Comparison of ENCODE assay signal across 9 cellular contexts in the genomic region with DNA sequence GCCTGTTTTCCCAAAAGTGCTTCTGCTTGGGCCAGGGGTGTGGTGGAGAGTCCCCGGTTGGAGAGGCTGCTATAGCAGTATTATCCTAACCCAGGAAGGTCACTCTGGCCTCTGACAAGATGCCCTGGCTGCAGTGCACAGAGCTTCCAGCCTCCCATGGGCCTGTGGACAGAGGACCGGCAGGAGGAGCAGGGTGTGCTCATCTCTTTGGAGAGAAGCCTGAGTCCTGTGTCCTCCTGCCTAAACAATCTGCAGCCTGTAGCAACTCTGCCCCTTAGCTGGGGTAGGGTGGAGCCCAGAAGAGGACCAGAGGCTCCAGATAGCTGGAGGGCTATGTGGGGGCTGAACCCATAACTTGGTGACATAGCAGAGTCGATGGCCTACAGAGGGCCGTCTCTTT.
A peak's percentile ranks its signal among the peaks of the same experiment; 100 is the strongest.
DNase-seq lines count a peak whose midpoint lies in the region; ATAC-seq and TF ChIP-seq lines count a peak whose summit lies in the region.
"Had no signal": no experiment of that assay in that cellular context is flagged by ENCODE, and none has a peak within 500 bp of the region (broad histone marks: within the 10 kb centered on the region; RNA-seq: fewer than 3 reads in every experiment).

No MANE protein-coding gene starts in this region.

- no peak overlapping the region for H2AFZ ChIP-seq in mammary epithelial cell (ENCODE audit: low read depth, low read length)

- H3K27ac ChIP-seq in mammary epithelial cell (ENCODE audit: insufficient read depth, low read depth, low read length) (no peak overlapping the region), cingulate gyrus (ENCODE audit: low read depth, low read length) (peak overlapping the region; percentile 42), muscle layer of duodenum (ENCODE audit: low read length) (peak overlapping the region; percentile 18), vagina (peak overlapping the region; percentile 65)
- H3K27ac ChIP-seq: KMS-11 had no signal

- no peak for ATAC-seq in GM19395 (IDR thresholded peaks at IDR 0.05; ENCODE audit: unreplicated experiment)

- no peaks in the 10 kb centered on the region for H3K9me3 Mint-ChIP-seq in MCF 10A (ENCODE audit: unreplicated experiment)

- H3K9ac ChIP-seq in mammary epithelial cell (ENCODE audit: insufficient read depth, low read length), result no peak overlapping the region
- H3K9ac ChIP-seq: KMS-11 had no signal

- H4K20me1 ChIP-seq in mammary epithelial cell (ENCODE audit: insufficient read depth, low read length), result peaks cover 6% of the 10 kb centered on the region

- TF ChIP-seq CTCF in MCF 10A (IDR thresholded peaks at IDR 0.05; ENCODE audit: unreplicated experiment), result no peak
- TF ChIP-seq CTCF in mammary epithelial cell (conservative IDR thresholded peaks at IDR 0.05 in 1 of 2, IDR thresholded peaks at IDR 0.05 in 1 of 2; ENCODE audit: extremely low read depth in 1 of 2, insufficient read depth in 1 of 2, low read depth in 1 of 2, low read length in 2 of 2), result no peak
- no peak for TF ChIP-seq CTCF in vagina (IDR thresholded peaks at IDR 0.05)

- dilution Hi-C loops in mammary epithelial cell (cut with HindIII; ENCODE audit: low sequenced_read_pairs), result no loop called here

- CTCF ChIA-PET in MCF 10A (lab: Yijun Ruan, JAX) (interaction anchor here (1.0 to 1.2 kb wide), 2 partner anchors 12 to 106 kb away, joined by 3 read pairs; no protein-coding TSS in a partner anchor), mammary epithelial cell (lab: Charles Lee; ENCODE audit: low non-redundant PET) (no interaction called here)

- DNase-seq in MCF 10A (ENCODE audit: unreplicated experiment) (no peak), mammary epithelial cell (no peak), vagina (ENCODE audit: extremely low spot score in 2 of 2) (no peak), NCI-H2081 (lab: John Stamatoyannopoulos, UW) (no peak)
- DNase-seq in stimulated activated naive CD4-positive, alpha-beta T cell (lab: John Stamatoyannopoulos, UW), result no peak

- H3K4me3 ChIP-seq in mammary epithelial cell (replicated peaks in 1 of 3; ENCODE audit: insufficient read depth in 1 of 3, low read depth in 2 of 3, low read length in 3 of 3) (no peak overlapping the region), muscle layer of duodenum (ENCODE audit: low read depth in 1 of 2, low read length in 2 of 2) (no peak overlapping the region), vagina (no peak overlapping the region)

- no peaks in the 10 kb centered on the region for H3K36me3 ChIP-seq in mammary epithelial cell (ENCODE audit: insufficient read depth, low read length)
- H3K36me3 ChIP-seq in muscle layer of duodenum (ENCODE audit: control insufficient read depth in 1 of 2, insufficient read depth in 2 of 2, low read length in 2 of 2), result no peaks in the 10 kb centered on the region
- H3K36me3 ChIP-seq in vagina, result no peaks in the 10 kb centered on the region

- H3K27me3 ChIP-seq in mammary epithelial cell (ENCODE audit: insufficient read depth, low read length) (no peaks in the 10 kb centered on the region), muscle layer of duodenum (ENCODE audit: low read depth, low read length) (no peaks in the 10 kb centered on the region), vagina (no peaks in the 10 kb centered on the region)

- POLR2A ChIA-PET in MCF 10A (lab: Yijun Ruan, JAX), result interaction anchor here (0.6 to 0.7 kb wide), 2 partner anchors 63 to 873 kb away, joined by 3 to 4 read pairs; no protein-coding TSS in a partner anchor

- 48% methylated on average over 4 of the region's 4 CpGs for WGBS in mammary epithelial cell (ENCODE audit: low coverage, missing lambda C conversion rate)

- intact Hi-C loops in MCF 10A (cut with micrococcal nuclease), result no loop called here
- intact Hi-C loops in mammary epithelial cell (cut with micrococcal nuclease), result no loop called here
- intact Hi-C loops in vagina (cut with DNase I), result no loop called here

- peaks cover 96% of the 10 kb centered on the region for H3K79me2 ChIP-seq in mammary epithelial cell (ENCODE audit: insufficient read depth, low read length)

- no peak overlapping the region for H3K4me3 Mint-ChIP-seq in MCF 10A (ENCODE audit: unreplicated experiment)

- H3K4me1 ChIP-seq in mammary epithelial cell (ENCODE audit: insufficient read depth, low read length), result peaks cover 33% of the 10 kb centered on the region
- H3K4me1 ChIP-seq in muscle layer of duodenum (ENCODE audit: control insufficient read depth in 1 of 2, insufficient read depth in 2 of 2, low read length in 2 of 2), result peaks cover 28 to 41% of the 10 kb centered on the region in 2 donors
- H3K4me1 ChIP-seq in vagina, result peaks cover 83% of the 10 kb centered on the region

- in situ Hi-C loops in mammary epithelial cell (cut with MboI; ENCODE audit: low sequenced_read_pairs in 2 of 2), result no loop called here

- H3K9me3 ChIP-seq in mammary epithelial cell (replicated peaks; ENCODE audit: insufficient read depth, low read length) (no peaks in the 10 kb centered on the region), muscle layer of duodenum (ENCODE audit: control insufficient read depth in 1 of 2, low read length in 2 of 2) (no peaks in the 10 kb centered on the region), vagina (no peaks in the 10 kb centered on the region)

- no peaks in the 10 kb centered on the region for H3K27me3 Mint-ChIP-seq in MCF 10A (ENCODE audit: insufficient read depth, unreplicated experiment)

- BruUV-seq in MCF 10A (replicated peaks; lab: Mats Ljungman, UMichigan) (no TSS peak), mammary epithelial cell (replicated peaks; lab: Mats Ljungman, UMichigan) (no TSS peak)

- peak overlapping the region; percentile 51 for H3K27ac Mint-ChIP-seq in MCF 10A (ENCODE audit: low read depth, unreplicated experiment)

- peaks cover 19% of the 10 kb centered on the region for H3K36me3 Mint-ChIP-seq in MCF 10A (ENCODE audit: insufficient read depth, unreplicated experiment)

- TF ChIP-seq POLR2A in vagina (IDR thresholded peaks at IDR 0.05), result no peak

- no peak overlapping the region for H3K4me2 ChIP-seq in mammary epithelial cell (ENCODE audit: insufficient read depth, low read depth, low read length)
- H3K4me2 ChIP-seq: KMS-11 had no signal

- H3K4me1 Mint-ChIP-seq in MCF 10A (ENCODE audit: insufficient read depth, unreplicated experiment), result peaks cover 15% of the 10 kb centered on the region
